Comparison of ENCODE assay signal across 1 cellular context in genomic region chr1:200263203-200263602, GRCh38.
TF ChIP-seq lines count a peak whose summit lies in the region.

No MANE protein-coding gene starts in this region.

TF ChIP-seq in HepG2, 621 proteins besides CTCF, POLR2A, EP300 and RAD21 (continued from another document and continues in another):
- no peak for TF ChIP-seq ZNF556 (CRISPR knock-in tag; IDR thresholded peaks at IDR 0.05; ENCODE audit: borderline replicate concordance)
- no peak for TF ChIP-seq NR1H2 (CRISPR knock-in tag; IDR thresholded peaks at IDR 0.05; ENCODE audit: borderline replicate concordance, low read depth)
- no peak for TF ChIP-seq MYNN (CRISPR knock-in tag; IDR thresholded peaks at IDR 0.05; ENCODE audit: low read depth)
- peak; percentile 78 for TF ChIP-seq MIXL1 (CRISPR knock-in tag; IDR thresholded peaks at IDR 0.05)
- 0 out of 2 replicates have a peak, but pooled peaks have one; percentile 40 for TF ChIP-seq HOXA5 (CRISPR knock-in tag; IDR thresholded peaks at IDR 0.05)
- 0 out of 2 replicates have a peak, but pooled peaks have one; percentile 35 for TF ChIP-seq YEATS4 (CRISPR knock-in tag; IDR thresholded peaks at IDR 0.05; ENCODE audit: borderline replicate concordance)
- 0 out of 2 replicates have a peak, but pooled peaks have one; percentile 48 for TF ChIP-seq ZMAT3 (CRISPR knock-in tag; conservative IDR thresholded peaks at IDR 0.05)
- TF ChIP-seq IRX3 (CRISPR knock-in tag; IDR thresholded peaks at IDR 0.05; ENCODE audit: borderline replicate concordance, low read depth), result no peak
- peak; percentile 94 for TF ChIP-seq GATAD2A (CRISPR knock-in tag; IDR thresholded peaks at IDR 0.05)
- TF ChIP-seq GATAD1 (CRISPR knock-in tag; IDR thresholded peaks at IDR 0.05), result 0 out of 2 replicates have a peak, but pooled peaks have one; percentile 33
- no peak for TF ChIP-seq NBN (conservative IDR thresholded peaks at IDR 0.05)
- no peak for TF ChIP-seq ZNF567 (CRISPR knock-in tag; IDR thresholded peaks at IDR 0.05; ENCODE audit: borderline replicate concordance)
- TF ChIP-seq ZNF281 (CRISPR knock-in tag; IDR thresholded peaks at IDR 0.05; ENCODE audit: borderline replicate concordance), result no peak
- no peak for TF ChIP-seq STAT5B (CRISPR knock-in tag; IDR thresholded peaks at IDR 0.05)
- TF ChIP-seq ZBTB34 (CRISPR knock-in tag; IDR thresholded peaks at IDR 0.05), result 0 out of 2 replicates have a peak, but pooled peaks have one; percentile 44
- no peak for TF ChIP-seq TIGD3 (CRISPR knock-in tag; IDR thresholded peaks at IDR 0.05; ENCODE audit: borderline replicate concordance)
- TF ChIP-seq ZNF326 (CRISPR knock-in tag; IDR thresholded peaks at IDR 0.05; ENCODE audit: borderline replicate concordance), result no peak
- 0 out of 2 replicates have a peak, but pooled peaks have one; percentile 40 for TF ChIP-seq ZNF580 (CRISPR knock-in tag; IDR thresholded peaks at IDR 0.05; ENCODE audit: borderline replicate concordance, low read depth)
- TF ChIP-seq TFE3 (CRISPR knock-in tag; IDR thresholded peaks at IDR 0.05), result peak; percentile 67; the same call in 1 of the 2 replicates
- TF ChIP-seq PHF21A (CRISPR knock-in tag; IDR thresholded peaks at IDR 0.05), result peak; percentile 14; the same call in 1 of the 2 replicates
- TF ChIP-seq SAFB2 (CRISPR knock-in tag; IDR thresholded peaks at IDR 0.05; ENCODE audit: borderline replicate concordance, low read depth), result no peak
- TF ChIP-seq ARNTL (CRISPR knock-in tag; IDR thresholded peaks at IDR 0.05), result 0 out of 2 replicates have a peak, but pooled peaks have one; percentile 46
- TF ChIP-seq ZNF205 (CRISPR knock-in tag; IDR thresholded peaks at IDR 0.05), result 0 out of 2 replicates have a peak, but pooled peaks have one; percentile 20
- TF ChIP-seq ZBTB39 (CRISPR knock-in tag; IDR thresholded peaks at IDR 0.05), result no peak
- TF ChIP-seq TRIM22 (IDR thresholded peaks at IDR 0.05), result no peak
- TF ChIP-seq ZNF264 (CRISPR knock-in tag; IDR thresholded peaks at IDR 0.05), result peak; percentile 94; the same call in 1 of the 2 replicates
- TF ChIP-seq KDM6A (CRISPR knock-in tag; IDR thresholded peaks at IDR 0.05; ENCODE audit: low read depth), result peak; percentile 78
- no peak for TF ChIP-seq ZNF17 (CRISPR knock-in tag; IDR thresholded peaks at IDR 0.05)
- no peak for TF ChIP-seq ZNF180 (CRISPR knock-in tag; IDR thresholded peaks at IDR 0.05; ENCODE audit: borderline replicate concordance, low read depth)
- TF ChIP-seq ZMYM4 (CRISPR knock-in tag; IDR thresholded peaks at IDR 0.05), result peak; percentile 66
- no peak for TF ChIP-seq GABPA (IDR thresholded peaks at IDR 0.05; ENCODE audit: low read depth, low read length)
- TF ChIP-seq GABPA (CRISPR knock-in tag; IDR thresholded peaks at IDR 0.05; ENCODE audit: low read depth), result 0 out of 2 replicates have a peak, but pooled peaks have one; percentile 8
- no peak for TF ChIP-seq NFIB (CRISPR knock-in tag; IDR thresholded peaks at IDR 0.05; ENCODE audit: borderline replicate concordance)
- TF ChIP-seq SIX4 (CRISPR knock-in tag; IDR thresholded peaks at IDR 0.05), result peak; percentile 66
- TF ChIP-seq ZNF775 (CRISPR knock-in tag; IDR thresholded peaks at IDR 0.05; ENCODE audit: borderline replicate concordance), result peak; percentile 73; the same call in 1 of the 2 replicates
- peak; percentile 65 for TF ChIP-seq FOSL2 (CRISPR knock-in tag; IDR thresholded peaks at IDR 0.05)
- no peak for TF ChIP-seq ZUFSP (CRISPR knock-in tag; IDR thresholded peaks at IDR 0.05; ENCODE audit: borderline replicate concordance)
- TF ChIP-seq SALL1 (CRISPR knock-in tag; IDR thresholded peaks at IDR 0.05), result peak; percentile 95
- peak; percentile 38; the same call in 1 of the 2 replicates for TF ChIP-seq HOXD1 (CRISPR knock-in tag; IDR thresholded peaks at IDR 0.05)
- no peak for TF ChIP-seq NAIF1 (CRISPR knock-in tag; IDR thresholded peaks at IDR 0.05; ENCODE audit: borderline replicate concordance)
- peak; percentile 58; the same call in 1 of the 2 replicates for TF ChIP-seq CEBPG (CRISPR knock-in tag; IDR thresholded peaks at IDR 0.05)
- peak; percentile 58; the same call in 1 of the 2 replicates for TF ChIP-seq CBX5 (CRISPR knock-in tag; IDR thresholded peaks at IDR 0.05; ENCODE audit: borderline replicate concordance)
- TF ChIP-seq HNRNPLL (IDR thresholded peaks at IDR 0.05; ENCODE audit: low read depth, low read length, poor library complexity, severe bottlenecking), result no peak
- TF ChIP-seq WIZ (CRISPR knock-in tag; IDR thresholded peaks at IDR 0.05), result no peak
- no peak for TF ChIP-seq ZFP90 (CRISPR knock-in tag; IDR thresholded peaks at IDR 0.05; ENCODE audit: borderline replicate concordance)
- TF ChIP-seq SNAPC2 (CRISPR knock-in tag; IDR thresholded peaks at IDR 0.05), result no peak
- TF ChIP-seq KLF16 (CRISPR knock-in tag; IDR thresholded peaks at IDR 0.05), result peak in 1 of 2 experiments; percentile 55; a peak in 1 of 4 replicates
- peak; percentile 62; the same call in 1 of the 2 replicates for TF ChIP-seq MIER2 (CRISPR knock-in tag; IDR thresholded peaks at IDR 0.05)
- TF ChIP-seq ATF7-NPFF (CRISPR knock-in tag; IDR thresholded peaks at IDR 0.05; ENCODE audit: low read depth), result no peak
- peak; percentile 62; the same call in 1 of the 2 replicates for TF ChIP-seq ZMYM3 (CRISPR knock-in tag; IDR thresholded peaks at IDR 0.05)
- TF ChIP-seq HOXA7 (CRISPR knock-in tag; IDR thresholded peaks at IDR 0.05), result no peak
- no peak for TF ChIP-seq AGO1 (IDR thresholded peaks at IDR 0.05; ENCODE audit: low read depth, low read length, poor library complexity, severe bottlenecking)
- no peak for TF ChIP-seq FOXA1 (IDR thresholded peaks at IDR 0.05)
- TF ChIP-seq FOXA1 (CRISPR knock-in tag; IDR thresholded peaks at IDR 0.05), result peak; percentile 55; the same call in 1 of the 2 replicates
- peak; percentile 97 for TF ChIP-seq SKIL (CRISPR knock-in tag; IDR thresholded peaks at IDR 0.05; ENCODE audit: borderline replicate concordance)
